In the genomic region with DNA sequence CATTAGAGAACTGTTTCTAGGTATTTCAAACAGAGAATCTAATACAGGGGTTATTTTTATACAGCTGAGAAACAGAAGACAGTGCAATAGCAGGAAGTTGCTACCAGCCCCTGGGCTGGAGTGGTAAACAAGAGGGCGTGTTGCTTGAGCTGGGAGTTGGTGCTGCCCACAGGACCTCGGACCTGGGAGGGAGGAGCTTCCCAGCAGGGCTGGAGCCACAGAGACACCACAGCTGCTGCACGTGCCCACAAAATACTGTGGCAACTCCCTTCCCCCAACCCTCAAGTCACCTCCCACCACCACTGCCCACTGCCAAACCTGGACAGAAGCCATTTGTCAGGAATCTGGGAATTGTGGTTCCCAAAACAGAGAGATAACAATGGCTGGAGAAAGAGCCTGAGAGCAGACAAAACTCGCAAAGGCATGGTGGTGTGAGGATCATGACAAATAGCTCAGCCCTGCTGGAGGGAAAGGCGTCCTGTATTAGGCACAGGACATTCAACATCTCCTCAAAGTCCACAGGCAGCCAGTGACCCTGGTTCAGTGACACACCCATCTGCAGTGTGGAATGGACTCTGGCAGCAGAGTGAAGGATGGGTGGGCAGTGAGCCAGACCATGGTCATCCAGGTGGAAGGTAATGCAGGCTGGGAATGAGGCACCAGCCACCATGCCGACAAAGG, we compare ENCODE assay signal across 8 cellular contexts. TPM values are rescaled to one million over a fixed set of nuclear protein-coding genes. Genes with fewer than 3 reads are reported as not detected.
DNase-seq lines count a peak whose midpoint lies in the region; ATAC-seq and TF ChIP-seq lines count a peak whose summit lies in the region.

No MANE protein-coding gene starts in this region.

- no peaks in the 10 kb centered on the region for H3K27me3 Mint-ChIP-seq in activated CD8-positive, alpha-beta T cell treated with anti-CD3 and anti-CD28 coated beads, Interleukin-2, amount 10 ng/mL, durations not matched to agents 7 days and 5 days (ENCODE audit: low read depth)
- no peaks in the 10 kb centered on the region for H3K27me3 Mint-ChIP-seq in activated CD8-positive, alpha-beta T cell treated with anti-CD3 and anti-CD28 coated beads for 36 hours

- ATAC-seq in activated CD8-positive, alpha-beta T cell treated with anti-CD3 and anti-CD28 coated beads, Interleukin-2, amount 10 ng/mL, durations not matched to agents 7 days and 5 days, result peak; percentile 54
- no peak for ATAC-seq in activated CD8-positive, alpha-beta T cell treated with anti-CD3 and anti-CD28 coated beads for 36 hours

- H3K27ac ChIP-seq in temporal lobe (ENCODE audit: low read depth, low read length), result peak overlapping the region; percentile 95

- H3K4me1 Mint-ChIP-seq in activated CD8-positive, alpha-beta T cell treated with anti-CD3 and anti-CD28 coated beads, Interleukin-2, amount 10 ng/mL, durations not matched to agents 7 days and 5 days (ENCODE audit: low read depth), result peaks cover 36% of the 10 kb centered on the region
- peaks cover 34% of the 10 kb centered on the region for H3K4me1 Mint-ChIP-seq in activated CD8-positive, alpha-beta T cell treated with anti-CD3 and anti-CD28 coated beads for 36 hours (ENCODE audit: low read depth)

- no peak for TF ChIP-seq POLR2A in NB4 (IDR thresholded peaks at IDR 0.05; ENCODE audit: extremely low read depth, insufficient read length)

- TF ChIP-seq CTCF in activated CD8-positive, alpha-beta T cell treated with anti-CD3 and anti-CD28 coated beads for 36 hours (IDR thresholded peaks at IDR 0.05), result no peak
- no peak for TF ChIP-seq CTCF in NB4 (IDR thresholded peaks at IDR 0.05; ENCODE audit: low read depth, low read length)
- no peak for TF ChIP-seq CTCF in fibroblast of pulmonary artery (IDR thresholded peaks at IDR 0.05; ENCODE audit: low read length, missing control alignments)

- H3K36me3 Mint-ChIP-seq in activated CD8-positive, alpha-beta T cell treated with anti-CD3 and anti-CD28 coated beads, Interleukin-2, amount 10 ng/mL, durations not matched to agents 7 days and 5 days (ENCODE audit: low read depth), result peaks cover 4% of the 10 kb centered on the region
- H3K36me3 Mint-ChIP-seq in activated CD8-positive, alpha-beta T cell treated with anti-CD3 and anti-CD28 coated beads for 36 hours (ENCODE audit: low read depth), result peaks cover 3% of the 10 kb centered on the region

- peak overlapping the region; percentile 84 for H3K27ac Mint-ChIP-seq in activated CD8-positive, alpha-beta T cell treated with anti-CD3 and anti-CD28 coated beads, Interleukin-2, amount 10 ng/mL, durations not matched to agents 7 days and 5 days
- H3K27ac Mint-ChIP-seq in activated CD8-positive, alpha-beta T cell treated with anti-CD3 and anti-CD28 coated beads for 36 hours, result no peak overlapping the region

- DNase-seq in activated CD8-positive, alpha-beta T cell treated with anti-CD3 and anti-CD28 coated beads, Interleukin-2, amount 10 ng/mL, durations not matched to agents 7 days and 5 days, result peak; percentile 33
- DNase-seq in activated CD8-positive, alpha-beta T cell treated with anti-CD3 and anti-CD28 coated beads for 36 hours, result no peak
- DNase-seq in NB4 (ENCODE audit: low read depth), result peak; percentile 73
- peak; percentile 39 for DNase-seq in fibroblast of pulmonary artery (ENCODE audit: low read depth)
- DNase-seq in stimulated activated CD4-positive, alpha-beta T cell treated with anti-CD3 and anti-CD28 coated beads, Interleukin-2, amount 100 ng/mL, for 48 hours, result no peak
- no peak for DNase-seq in NK-92 treated with Interleukin-12 subunit alpha and Interleukin-12 subunit beta, amount 100 ng/mL, for 24 hours (lab: John Stamatoyannopoulos, UW)
- DNase-seq in putamen (ENCODE audit: low spot score), result no peak

- no peak overlapping the region for H3K4me3 Mint-ChIP-seq in activated CD8-positive, alpha-beta T cell treated with anti-CD3 and anti-CD28 coated beads, Interleukin-2, amount 10 ng/mL, durations not matched to agents 7 days and 5 days
- no peak overlapping the region for H3K4me3 Mint-ChIP-seq in activated CD8-positive, alpha-beta T cell treated with anti-CD3 and anti-CD28 coated beads for 36 hours

- POLR2A ChIA-PET in activated CD8-positive, alpha-beta T cell treated with anti-CD3 and anti-CD28 coated beads, Interleukin-2, amount 10 ng/mL, durations not matched to agents 7 days and 5 days (lab: Charles Lee), result interaction anchor here (0.6 to 1.1 kb wide), 2 partner anchors 33 to 183 kb away, joined by 3 read pairs; no protein-coding TSS in a partner anchor
- POLR2A ChIA-PET in activated CD8-positive, alpha-beta T cell treated with anti-CD3 and anti-CD28 coated beads for 36 hours (lab: Charles Lee), result interaction anchor here (0.6 to 1.5 kb wide), 3 partner anchors 54 to 776 kb away, joined by 3 to 4 read pairs (median 3); no protein-coding TSS in a partner anchor

- intact Hi-C loops in activated CD8-positive, alpha-beta T cell treated with anti-CD3 and anti-CD28 coated beads for 36 hours (cut with micrococcal nuclease), result loop anchor here (5.0 kb wide), 1 partner anchor 45 kb away; no protein-coding TSS in a partner anchor

- H3K4me3 ChIP-seq in NB4 (ENCODE audit: low read depth, low read length), result no peak overlapping the region
- H3K4me3 ChIP-seq in fibroblast of pulmonary artery (replicated peaks; ENCODE audit: low read depth, low read length), result no peak overlapping the region

- H3K9me3 Mint-ChIP-seq in activated CD8-positive, alpha-beta T cell treated with anti-CD3 and anti-CD28 coated beads, Interleukin-2, amount 10 ng/mL, durations not matched to agents 7 days and 5 days (ENCODE audit: insufficient read depth), result no peaks in the 10 kb centered on the region
- H3K9me3 Mint-ChIP-seq in activated CD8-positive, alpha-beta T cell treated with anti-CD3 and anti-CD28 coated beads for 36 hours, result no peaks in the 10 kb centered on the region

- CTCF ChIA-PET in activated CD8-positive, alpha-beta T cell treated with anti-CD3 and anti-CD28 coated beads, Interleukin-2, amount 10 ng/mL, durations not matched to agents 7 days and 5 days (lab: Charles Lee), result interaction anchor here (0.5 to 7.0 kb wide), 12 partner anchors 10 to 197 kb away, joined by 3 to 82 read pairs (median 6); a partner anchor contains a TSS
- CTCF ChIA-PET in activated CD8-positive, alpha-beta T cell treated with anti-CD3 and anti-CD28 coated beads for 36 hours (lab: Charles Lee), result interaction anchor here (1.4 to 6.8 kb wide), 6 partner anchors 11 to 197 kb away, joined by 4 to 58 read pairs (median 18); a partner anchor contains a TSS

RNA-seq across cellular contexts. Expression of a gene that starts 57.2 kb away (rescaled TPM):
- 10 to 100 TPM; 57.4 to 63.2 TPM for total RNA-seq in activated CD8-positive, alpha-beta T cell treated with anti-CD3 and anti-CD28 coated beads, Interleukin-2, amount 10 ng/mL, durations not matched to agents 7 days and 5 days
- 10 to 100 TPM; 47.0 to 47.4 TPM for total RNA-seq in activated CD8-positive, alpha-beta T cell treated with anti-CD3 and anti-CD28 coated beads for 36 hours
- total RNA-seq in temporal lobe, result 23.1 TPM

Comparison
In these comparisons a context has a peak if more than half of its experiments do, and no peak if none do; other contexts are left out.
1. DNase-seq: peak in activated CD8-positive, alpha-beta T cell treated with anti-CD3 and anti-CD28 coated beads, Interleukin-2, amount 10 ng/mL, durations not matched to agents 7 days and 5 days (single experiment), NB4 (single experiment) and fibroblast of pulmonary artery (single experiment); none in activated CD8-positive, alpha-beta T cell treated with anti-CD3 and anti-CD28 coated beads for 36 hours (single experiment), stimulated activated CD4-positive, alpha-beta T cell treated with anti-CD3 and anti-CD28 coated beads, Interleukin-2, amount 100 ng/mL, for 48 hours (0 of 2), NK-92 treated with Interleukin-12 subunit alpha and Interleukin-12 subunit beta, amount 100 ng/mL, for 24 hours (single experiment) and putamen (single experiment).